In the genomic region with DNA sequence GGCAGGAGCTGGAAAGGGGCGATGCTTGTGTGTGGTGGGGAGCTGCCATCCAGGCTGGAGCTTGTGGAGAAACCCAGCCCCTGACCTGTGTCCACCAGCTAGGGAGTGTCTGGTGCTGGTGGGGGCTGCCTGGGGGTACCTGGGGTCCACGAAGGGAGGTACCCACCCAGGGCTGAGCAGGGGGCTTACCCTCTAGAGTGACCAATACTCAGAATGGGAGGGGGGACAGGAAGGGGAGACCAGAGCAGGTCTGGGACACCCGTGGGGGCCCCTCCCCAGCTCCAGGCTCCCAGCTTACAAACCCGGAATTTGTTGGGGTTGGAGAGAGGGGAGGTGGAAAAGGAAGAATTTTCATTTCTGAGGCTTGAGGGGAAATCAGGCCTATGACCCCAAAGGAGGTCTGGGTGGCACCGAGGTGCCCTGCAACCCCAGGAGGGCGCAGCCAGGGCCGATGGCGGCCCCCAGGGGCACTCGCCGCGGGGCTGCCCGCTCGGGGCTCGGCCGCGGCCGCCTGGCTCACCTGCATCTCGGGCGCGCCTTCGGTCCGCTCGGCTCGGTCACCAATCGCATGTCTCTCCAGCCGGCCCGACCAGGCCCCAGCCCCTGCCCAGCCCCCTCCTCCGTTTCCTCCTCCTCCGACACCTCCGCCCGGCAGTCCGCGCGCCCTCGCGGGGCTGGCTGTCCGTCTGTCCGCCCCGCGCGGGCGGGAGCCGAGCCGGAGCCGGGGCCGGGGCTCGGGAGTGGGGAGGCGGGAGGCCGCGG, we compare ENCODE assay signal across 8 cellular contexts. TPM values are rescaled to one million over a fixed set of nuclear protein-coding genes. Genes with fewer than 3 reads are reported as not detected.
DNase-seq lines count a peak whose midpoint lies in the region; ATAC-seq and TF ChIP-seq lines count a peak whose summit lies in the region.

No MANE protein-coding gene starts in this region.

- peak overlapping the region; percentile 43 for H3K18ac ChIP-seq in mesendoderm (ENCODE audit: low read length)

- H4K5ac ChIP-seq in mesendoderm (ENCODE audit: low read length), result no peak overlapping the region

- H3K79me2 ChIP-seq in mesendoderm (ENCODE audit: control insufficient read depth, insufficient read depth, low read length), result no peaks in the 10 kb centered on the region

- peaks cover 30% of the 10 kb centered on the region for H3K27me3 Mint-ChIP-seq in activated CD4-positive, alpha-beta memory T cell treated with anti-CD3 and anti-CD28 coated beads for 36 hours

- DNase-seq in DMS 273 (lab: John Stamatoyannopoulos, UW; ENCODE audit: unreplicated experiment) (peak; percentile 42), DMS 273 treated with DMSO at 0.1 percent for 48 hours (lab: John Stamatoyannopoulos, UW) (no peak), cerebellum (ENCODE audit: low spot score) (peak; percentile 33), mesendoderm (peak; percentile 62), thoracic aorta (ENCODE audit: low spot score) (no peak), GDM1 (lab: John Stamatoyannopoulos, UW) (no peak), GM13976 (ENCODE audit: low spot score) (no peak)
- DNase-seq in activated CD4-positive, alpha-beta memory T cell treated with anti-CD3 and anti-CD28 coated beads for 36 hours, result no peak

- peak overlapping the region; percentile 48 for H3K9ac ChIP-seq in mesendoderm (ENCODE audit: low read length)

- H3K36me3 Mint-ChIP-seq in activated CD4-positive, alpha-beta memory T cell treated with anti-CD3 and anti-CD28 coated beads for 36 hours, result no peaks in the 10 kb centered on the region

- H2BK120ac ChIP-seq in mesendoderm (ENCODE audit: low read depth, low read length), result no peak overlapping the region

- H3K36me3 ChIP-seq in mesendoderm (ENCODE audit: control insufficient read depth, insufficient read depth, low read length) (no peaks in the 10 kb centered on the region), thoracic aorta (no peaks in the 10 kb centered on the region)

- CTCF ChIA-PET in activated CD4-positive, alpha-beta memory T cell treated with anti-CD3 and anti-CD28 coated beads for 36 hours (lab: Charles Lee), result no interaction called here

- no peaks in the 10 kb centered on the region for H3K9me3 ChIP-seq in thoracic aorta

- H3K4me3 ChIP-seq in mesendoderm (ENCODE audit: low read length) (no peak overlapping the region), thoracic aorta (peak overlapping the region; percentile 64)

- H3K4me1 ChIP-seq in mesendoderm (ENCODE audit: control insufficient read depth, low read depth, low read length) (peaks cover 8% of the 10 kb centered on the region), thoracic aorta (ENCODE audit: control insufficient read depth in 1 of 2, low read depth in 2 of 2) (peaks cover 7 to 19% of the 10 kb centered on the region in 2 donors)

- no peak overlapping the region for H2BK5ac ChIP-seq in mesendoderm (ENCODE audit: low read length)

- POLR2A ChIA-PET in activated CD4-positive, alpha-beta memory T cell treated with anti-CD3 and anti-CD28 coated beads for 36 hours (lab: Charles Lee), result no interaction called here

- peaks cover 8% of the 10 kb centered on the region for H3K4me1 Mint-ChIP-seq in activated CD4-positive, alpha-beta memory T cell treated with anti-CD3 and anti-CD28 coated beads for 36 hours (ENCODE audit: low read depth)

- no peak overlapping the region for H3K27ac Mint-ChIP-seq in activated CD4-positive, alpha-beta memory T cell treated with anti-CD3 and anti-CD28 coated beads for 36 hours

- intact Hi-C loops in activated CD4-positive, alpha-beta memory T cell treated with anti-CD3 and anti-CD28 coated beads for 36 hours (cut with micrococcal nuclease), result no loop called here

- H3K23ac ChIP-seq in mesendoderm (ENCODE audit: low read length), result no peak overlapping the region

- H3K9me3 Mint-ChIP-seq in activated CD4-positive, alpha-beta memory T cell treated with anti-CD3 and anti-CD28 coated beads for 36 hours, result no peaks in the 10 kb centered on the region

- in situ Hi-C loops in GM13976 (cut with MboI; ENCODE audit: low sequenced_read_pairs, unreplicated experiment), result no loop called here

- TF ChIP-seq CTCF in thoracic aorta (IDR thresholded peaks at IDR 0.05) (no peak), GM13976 (IDR thresholded peaks at IDR 0.05; ENCODE audit: borderline replicate concordance, control extremely low read depth, extremely low read depth, insufficient read depth, missing control alignments) (no peak)

- no peak overlapping the region for H3K4ac ChIP-seq in mesendoderm (ENCODE audit: low read depth, low read length)

- no peak overlapping the region for H3K4me3 Mint-ChIP-seq in activated CD4-positive, alpha-beta memory T cell treated with anti-CD3 and anti-CD28 coated beads for 36 hours

- WGBS in mesendoderm (ENCODE audit: extremely low coverage, insufficient coverage, low lambda C conversion rate), result no CpG with 5 or more reads among the region's 50 CpGs

- no peak for ATAC-seq in thoracic aorta (ENCODE audit: insufficient number of reproducible peaks, low FRiP score, low read depth)

- H4K8ac ChIP-seq in mesendoderm (ENCODE audit: low read depth, low read length), result no peak overlapping the region

- H2AK5ac ChIP-seq in mesendoderm (ENCODE audit: low read length), result no peak overlapping the region

- no peak overlapping the region for H3K27ac ChIP-seq in mesendoderm (ENCODE audit: low read depth, low read length)
- no peak overlapping the region for H3K27ac ChIP-seq in thoracic aorta

- H3K56ac ChIP-seq in mesendoderm (ENCODE audit: low read length), result peak overlapping the region; percentile 43

- no peak overlapping the region for H2BK15ac ChIP-seq in mesendoderm (replicated peaks; ENCODE audit: low read depth)

- H3K27me3 ChIP-seq in mesendoderm (ENCODE audit: insufficient read depth, low read length, poor library complexity) (peaks cover 6% of the 10 kb centered on the region), thoracic aorta (replicated peaks; ENCODE audit: insufficient read depth) (peaks cover 6% of the 10 kb centered on the region)

- no peaks in the 10 kb centered on the region for H3K79me1 ChIP-seq in mesendoderm (ENCODE audit: low read length)

- peak overlapping the region; percentile 55 for H3K4me2 ChIP-seq in mesendoderm (ENCODE audit: low read length)

RNA-seq across cellular contexts. Expression of a gene that starts 0.7 kb away (rescaled TPM):
- total RNA-seq in cerebellum (30.1 TPM), thoracic aorta (1 to 10 TPM in 1 of 2 donors, under 1 TPM in 1; 0.63 to 4.6 TPM)
- 5.0 TPM for polyA plus RNA-seq in mesendoderm (2013, experiment 1 of 2)
- polyA plus RNA-seq in mesendoderm (2013, experiment 2 of 2), result 4.7 TPM
- total RNA-seq in activated CD4-positive, alpha-beta memory T cell treated with anti-CD3 and anti-CD28 coated beads for 36 hours, result not detected

Comparison
In these comparisons a context has a peak if more than half of its experiments do, and no peak if none do; other contexts are left out.
1. DNase-seq: peak in DMS 273 (single experiment), cerebellum (single experiment) and mesendoderm (single experiment); none in DMS 273 treated with DMSO at 0.1 percent for 48 hours (single experiment), thoracic aorta (single experiment), GDM1 (single experiment), activated CD4-positive, alpha-beta memory T cell treated with anti-CD3 and anti-CD28 coated beads for 36 hours (single experiment) and GM13976 (single experiment).